ENCODE assay signal across 21 cellular contexts in genomic region chr4:1105662-1106061, GRCh38. TPM values are rescaled to one million over a fixed set of nuclear protein-coding genes. Genes with fewer than 3 reads are reported as not detected.
"Had no signal": no experiment of that assay in that cellular context is flagged by ENCODE, and none has a peak within 500 bp of the region (broad histone marks: within the 10 kb centered on the region; RNA-seq: fewer than 3 reads in every experiment).

No MANE protein-coding gene starts in this region.

- H3K4me3 ChIP-seq: adrenal gland, coronary artery, lower lobe of right lung, SJCRH30, skin epidermis, upper lobe of left lung had no signal

- H3K9me3 ChIP-seq: adrenal gland, lower lobe of right lung, neutrophil, SJCRH30, upper lobe of left lung had no signal

- H3K4me3 Mint-ChIP-seq: activated naive CD4-positive, alpha-beta T cell treated with anti-CD3 and anti-CD28 coated beads, Interleukin-2, amount 50 U/mL, for 24 hours; activated T-cell treated with anti-CD3 and anti-CD28 coated beads, Interleukin-2, amount 50 U/mL, for 4 hours; immature natural killer cell had no signal

- H3K9me3 Mint-ChIP-seq: activated naive CD4-positive, alpha-beta T cell treated with anti-CD3 and anti-CD28 coated beads, Interleukin-2, amount 50 U/mL, for 24 hours; activated T-cell treated with anti-CD3 and anti-CD28 coated beads, Interleukin-2, amount 50 U/mL, for 4 hours; immature natural killer cell had no signal

- ATAC-seq: activated CD4-positive, CD25-positive, alpha-beta regulatory T cell treated with anti-CD3 and anti-CD28 coated beads, Interleukin-2, amount 50 U/mL, for 24 hours; activated T-cell treated with anti-CD3 and anti-CD28 coated beads, Interleukin-2, amount 50 U/mL, for 4 hours; foreskin keratinocyte; left cardiac atrium; lower lobe of right lung; right cardiac atrium; stimulated activated naive CD8-positive, alpha-beta T cell treated with anti-CD3 and anti-CD28 coated beads, Interleukin-15, Interleukin-2, amounts not matched to agents 100 U/mL and 50 U/mL, for 24 hours had no signal

- H3K4me1 ChIP-seq: foreskin keratinocyte, lower lobe of right lung, upper lobe of left lung had no signal

- H3K36me3 ChIP-seq: adrenal gland, lower lobe of right lung, neutrophil, upper lobe of left lung had no signal

- DNase-seq: activated effector memory CD4-positive, alpha-beta T cell treated with anti-CD3 and anti-CD28 coated beads, Interleukin-2, amount 50 U/mL, for 16 hours; activated T-cell treated with anti-CD3 and anti-CD28 coated beads, Interleukin-2, amount 50 U/mL, for 4 hours; adrenal gland; caudate nucleus; effector memory CD4-positive, alpha-beta T cell; foreskin keratinocyte; immature natural killer cell; left cardiac atrium; lower lobe of right lung; right cardiac atrium; SJCRH30; stimulated activated CD4-positive, alpha-beta T cell treated with anti-CD3 and anti-CD28 coated beads, Interleukin-4, amount 100 ng/mL, for 4 hours; stimulated activated CD8-positive, alpha-beta memory T cell treated with anti-CD3 and anti-CD28 coated beads, Interleukin-4, amount 100 ng/mL, for 48 hours; stimulated activated naive CD8-positive, alpha-beta T cell treated with anti-CD3 and anti-CD28 coated beads, Interleukin-15, Interleukin-2, amounts not matched to agents 100 U/mL and 50 U/mL, for 24 hours; SW 1271; upper lobe of left lung had no signal

- H3K27ac ChIP-seq: adrenal gland, coronary artery, foreskin keratinocyte, lower lobe of right lung, neutrophil, SJCRH30, skin epidermis, upper lobe of left lung had no signal

- H3K27me3 ChIP-seq: upper lobe of left lung had no signal

- H3K36me3 Mint-ChIP-seq: activated naive CD4-positive, alpha-beta T cell treated with anti-CD3 and anti-CD28 coated beads, Interleukin-2, amount 50 U/mL, for 24 hours; immature natural killer cell had no signal

- H3K4me1 Mint-ChIP-seq: activated naive CD4-positive, alpha-beta T cell treated with anti-CD3 and anti-CD28 coated beads, Interleukin-2, amount 50 U/mL, for 24 hours; immature natural killer cell had no signal

- H3K27ac Mint-ChIP-seq: activated naive CD4-positive, alpha-beta T cell treated with anti-CD3 and anti-CD28 coated beads, Interleukin-2, amount 50 U/mL, for 24 hours; immature natural killer cell had no signal

RNA-seq across cellular contexts. Expression of gene RNF212, which starts 7.7 kb away (rescaled TPM):
- total RNA-seq: SJCRH30 had no signal
